In genomic region chr14:61747342-61747741, GRCh38 we compare ENCODE assay signal across 1 cellular context.
TF ChIP-seq lines count a peak whose summit lies in the region.

No MANE protein-coding gene starts in this region.

TF ChIP-seq in GM12878, 131 proteins besides CTCF, POLR2A, EP300 and RAD21:
- TF ChIP-seq E2F8 (IDR thresholded peaks at IDR 0.05; ENCODE audit: low read depth, partially characterized antibody) = no peak
- no peak for TF ChIP-seq E4F1 (IDR thresholded peaks at IDR 0.05; ENCODE audit: borderline replicate concordance, partially characterized antibody)
- no peak for TF ChIP-seq NR2F1 (conservative IDR thresholded peaks at IDR 0.05)
- TF ChIP-seq EED (IDR thresholded peaks at IDR 0.05; ENCODE audit: low read depth) = no peak
- TF ChIP-seq ZNF622 (IDR thresholded peaks at IDR 0.05) = no peak
- TF ChIP-seq CEBPB (IDR thresholded peaks at IDR 0.05; ENCODE audit: borderline replicate concordance in 1 of 2, low read depth in 2 of 2, low read length in 2 of 2) = no peak
- TF ChIP-seq HDAC6 (IDR thresholded peaks at IDR 0.05; ENCODE audit: unreplicated experiment) = no peak
- no peak for TF ChIP-seq FOXK2 (IDR thresholded peaks at IDR 0.05)
- TF ChIP-seq CUX1 (IDR thresholded peaks at IDR 0.05; ENCODE audit: insufficient replicate concordance, low read depth, low read length) = no peak
TF ChIP-seq in GM12878: peak in this region for 0.
